8 cellular contexts compared by ENCODE assay signal in genomic region chr3:184298759-184299487, GRCh38. TPM values are rescaled to one million over a fixed set of nuclear protein-coding genes. Genes with fewer than 3 reads are reported as not detected.
DNase-seq lines count a peak whose midpoint lies in the region; ATAC-seq and TF ChIP-seq lines count a peak whose summit lies in the region.

PSMD2 (plus strand) TSS chr3:184299241; CDS start chr3:184299267, 26 bp downstream.

- TF ChIP-seq CTCF in GM12864 (IDR thresholded peaks at IDR 0.05; ENCODE audit: low read depth, low read length, missing control alignments): no peak
- TF ChIP-seq CTCF in omental fat pad (IDR thresholded peaks at IDR 0.05): no peak

- H3K4me3 ChIP-seq in GM12864 (ENCODE audit: low read depth, low read length): peak within 1 kb of the TSS; percentile 89

- peak within 1 kb of the TSS; percentile 95 for H3K4me3 Mint-ChIP-seq in activated naive CD8-positive, alpha-beta T cell

- peak; percentile 86 for DNase-seq in GM12864 (ENCODE audit: low read depth)
- peak; percentile 98 for DNase-seq in NCI-H1105 treated with DMSO at 0.1 percent for 48 hours (lab: John Stamatoyannopoulos, UW)
- DNase-seq in SKM-1 treated with dmso at 0.1 percent for 144 hours (lab: John Stamatoyannopoulos, UW; ENCODE audit: unreplicated experiment): peak; percentile 90
- peak; percentile 97 for DNase-seq in glomerular visceral epithelial cell (ENCODE audit: extremely low spot score)
- DNase-seq in omental fat pad (ENCODE audit: low spot score): peak; percentile 89

- peaks cover 25% of the 10 kb centered on the region for H3K4me1 Mint-ChIP-seq in activated naive CD8-positive, alpha-beta T cell (ENCODE audit: low read depth)

- H3K27me3 Mint-ChIP-seq in activated naive CD8-positive, alpha-beta T cell: no peaks in the 10 kb centered on the region

- H3K27ac Mint-ChIP-seq in activated naive CD8-positive, alpha-beta T cell: peak within 1 kb of the TSS; percentile 91

- H3K27ac ChIP-seq in temporal lobe (ENCODE audit: low read depth, low read length): peak within 1 kb of the TSS; percentile 78

- no peaks in the 10 kb centered on the region for H3K9me3 Mint-ChIP-seq in activated naive CD8-positive, alpha-beta T cell (ENCODE audit: low read depth)

- ATAC-seq in HG02678 (IDR thresholded peaks at IDR 0.05; ENCODE audit: unreplicated experiment) (peak; percentile 92), omental fat pad (ENCODE audit: low FRiP score) (peak; percentile 99)

- H3K36me3 Mint-ChIP-seq in activated naive CD8-positive, alpha-beta T cell: no peaks in the 10 kb centered on the region

RNA-seq across cellular contexts. Expression of gene PSMD2, which starts in this region (rescaled TPM):
- total RNA-seq in omental fat pad (100 to 1,000 TPM; 160 to 319 (median 213) TPM), temporal lobe (207 TPM)

Comparison
In these comparisons a context has a peak if more than half of its experiments do, and no peak if none do; other contexts are left out.
1. Peak in every context shown above with its lines: DNase-seq, ATAC-seq, H3K4me3 ChIP-seq and H3K27ac ChIP-seq.